In genomic region chr3:179927191-179927590, GRCh38 we compare ENCODE assay signal across 14 cellular contexts.
DNase-seq lines count a peak whose midpoint lies in the region; ATAC-seq lines count a peak whose summit lies in the region.
"Had no signal": no experiment of that assay in that cellular context is flagged by ENCODE, and none has a peak within 500 bp of the region (broad histone marks: within the 10 kb centered on the region; RNA-seq: fewer than 3 reads in every experiment).

No MANE protein-coding gene starts in this region.

- H3K36me3 Mint-ChIP-seq in activated T-helper 17 cell treated with anti-CD3 and anti-CD28 coated beads, Interleukin-2, amount 50 U/mL, for 72 hours (ENCODE audit: low read depth) = no peaks in the 10 kb centered on the region

- no peaks in the 10 kb centered on the region for H3K9me3 ChIP-seq in aorta (ENCODE audit: control insufficient read depth, low read length)
- H3K9me3 ChIP-seq: BLaER1 treated with 17β-estradiol and CSF1 and Interleukin-3, amounts not matched to agents 10 nM and 100 nM; Peyer's patch had no signal

- H3K36me3 ChIP-seq in aorta (ENCODE audit: control insufficient read depth in 1 of 2, insufficient read depth in 2 of 2, low read length in 1 of 2) = no peaks in the 10 kb centered on the region
- H3K36me3 ChIP-seq: BLaER1 treated with 17β-estradiol and CSF1 and Interleukin-3, amounts not matched to agents 10 nM and 100 nM; Peyer's patch had no signal

- H3K9me3 Mint-ChIP-seq in stimulated activated naive CD8-positive, alpha-beta T cell treated with anti-CD3 and anti-CD28 coated beads, Interleukin-15, amount 100 ng/mL, for 72 hours = no peaks in the 10 kb centered on the region
- H3K9me3 Mint-ChIP-seq in activated T-helper 17 cell treated with anti-CD3 and anti-CD28 coated beads, Interleukin-2, amount 50 U/mL, for 72 hours = no peaks in the 10 kb centered on the region

- H3K4me3 Mint-ChIP-seq in stimulated activated naive CD8-positive, alpha-beta T cell treated with anti-CD3 and anti-CD28 coated beads, Interleukin-15, amount 100 ng/mL, for 72 hours = no peak overlapping the region
- no peak overlapping the region for H3K4me3 Mint-ChIP-seq in activated T-helper 17 cell treated with anti-CD3 and anti-CD28 coated beads, Interleukin-2, amount 50 U/mL, for 72 hours

- H3K4me3 ChIP-seq in aorta (ENCODE audit: low read length in 2 of 2) = no peak overlapping the region
- H3K4me3 ChIP-seq: BLaER1 treated with 17β-estradiol and CSF1 and Interleukin-3, amounts not matched to agents 10 nM and 100 nM; Peyer's patch; SK-N-MC had no signal

- peaks cover 15% of the 10 kb centered on the region for H3K27me3 Mint-ChIP-seq in stimulated activated naive CD8-positive, alpha-beta T cell treated with anti-CD3 and anti-CD28 coated beads, Interleukin-15, amount 100 ng/mL, for 72 hours
- H3K27me3 Mint-ChIP-seq in activated T-helper 17 cell treated with anti-CD3 and anti-CD28 coated beads, Interleukin-2, amount 50 U/mL, for 72 hours = peaks cover 24% of the 10 kb centered on the region

- H3K4me1 Mint-ChIP-seq in stimulated activated naive CD8-positive, alpha-beta T cell treated with anti-CD3 and anti-CD28 coated beads, Interleukin-15, amount 100 ng/mL, for 72 hours = no peaks in the 10 kb centered on the region
- no peaks in the 10 kb centered on the region for H3K4me1 Mint-ChIP-seq in activated T-helper 17 cell treated with anti-CD3 and anti-CD28 coated beads, Interleukin-2, amount 50 U/mL, for 72 hours

- 74 to 76% methylated on average over 3 of the region's 3 CpGs for WGBS in aorta, 2 donors

- intact Hi-C loops in aorta (cut with DNase I) = no loop called here

- peak; percentile 31 for ATAC-seq in stimulated activated naive CD8-positive, alpha-beta T cell treated with anti-CD3 and anti-CD28 coated beads, Interleukin-15, amount 100 ng/mL, for 72 hours
- ATAC-seq in stimulated activated naive CD8-positive, alpha-beta T cell treated with anti-CD3 and anti-CD28 coated beads, Interleukin-15, Interleukin-2, amounts not matched to agents 100 U/mL and 50 U/mL, for 24 hours = no peak
- ATAC-seq in aorta (ENCODE audit: low FRiP score) = peak; percentile 29
- no peak for ATAC-seq in activated T-helper 17 cell treated with anti-CD3 and anti-CD28 coated beads, Interleukin-2, amount 50 U/mL, for 72 hours (replicated peaks)
- ATAC-seq: Right ventricle myocardium inferior had no signal

- no peak overlapping the region for H3K27ac Mint-ChIP-seq in stimulated activated naive CD8-positive, alpha-beta T cell treated with anti-CD3 and anti-CD28 coated beads, Interleukin-15, amount 100 ng/mL, for 72 hours
- H3K27ac Mint-ChIP-seq in activated T-helper 17 cell treated with anti-CD3 and anti-CD28 coated beads, Interleukin-2, amount 50 U/mL, for 72 hours = no peak overlapping the region

- no peaks in the 10 kb centered on the region for H3K4me1 ChIP-seq in aorta (ENCODE audit: control insufficient read depth in 1 of 2, insufficient read depth in 2 of 2, low read length in 2 of 2)
- H3K4me1 ChIP-seq: Peyer's patch had no signal

- DNase-seq in stimulated activated naive CD8-positive, alpha-beta T cell treated with anti-CD3 and anti-CD28 coated beads, Interleukin-15, amount 100 ng/mL, for 72 hours = no peak
- no peak for DNase-seq in stimulated activated naive CD8-positive, alpha-beta T cell treated with anti-CD3 and anti-CD28 coated beads, Interleukin-15, Interleukin-2, amounts not matched to agents 100 U/mL and 50 U/mL, for 24 hours
- DNase-seq in OCI-M1 (lab: John Stamatoyannopoulos, UW) (peak; percentile 6), iPS-NIHi11 (ENCODE audit: low spot score) (peak; percentile 22), aorta (no peak), mesenteric fat pad (ENCODE audit: low spot score) (no peak), T-helper 9 cell (no peak)
- DNase-seq: DMS79 treated with DMSO at 0.1 percent for 48 hours, NCI-H187, Peyer's patch had no signal

- H3K27ac ChIP-seq in aorta (ENCODE audit: low read depth in 1 of 2, low read length in 2 of 2) = no peak overlapping the region
- H3K27ac ChIP-seq: BLaER1 treated with 17β-estradiol and CSF1 and Interleukin-3, amounts not matched to agents 10 nM and 100 nM; Peyer's patch; SK-N-MC had no signal

- H3K27me3 ChIP-seq in aorta (ENCODE audit: control insufficient read depth in 1 of 2, insufficient read depth in 2 of 2, low read length in 1 of 2) = no peaks in the 10 kb centered on the region
- H3K27me3 ChIP-seq: BLaER1 treated with 17β-estradiol and CSF1 and Interleukin-3, amounts not matched to agents 10 nM and 100 nM; Peyer's patch had no signal

Comparison
In these comparisons a context has a peak if more than half of its experiments do, and no peak if none do; other contexts are left out.
1. ATAC-seq: peak in stimulated activated naive CD8-positive, alpha-beta T cell treated with anti-CD3 and anti-CD28 coated beads, Interleukin-15, amount 100 ng/mL, for 72 hours (single experiment) and aorta (single experiment); none in stimulated activated naive CD8-positive, alpha-beta T cell treated with anti-CD3 and anti-CD28 coated beads, Interleukin-15, Interleukin-2, amounts not matched to agents 100 U/mL and 50 U/mL, for 24 hours (single experiment) and activated T-helper 17 cell treated with anti-CD3 and anti-CD28 coated beads, Interleukin-2, amount 50 U/mL, for 72 hours (single experiment).
2. DNase-seq: peak in OCI-M1 (single experiment) and iPS-NIHi11 (single experiment); none in stimulated activated naive CD8-positive, alpha-beta T cell treated with anti-CD3 and anti-CD28 coated beads, Interleukin-15, amount 100 ng/mL, for 72 hours (0 of 2), stimulated activated naive CD8-positive, alpha-beta T cell treated with anti-CD3 and anti-CD28 coated beads, Interleukin-15, Interleukin-2, amounts not matched to agents 100 U/mL and 50 U/mL, for 24 hours (single experiment), aorta (0 of 2), mesenteric fat pad (single experiment) and T-helper 9 cell (single experiment).